19 cellular contexts compared by ENCODE assay signal in the genomic region with DNA sequence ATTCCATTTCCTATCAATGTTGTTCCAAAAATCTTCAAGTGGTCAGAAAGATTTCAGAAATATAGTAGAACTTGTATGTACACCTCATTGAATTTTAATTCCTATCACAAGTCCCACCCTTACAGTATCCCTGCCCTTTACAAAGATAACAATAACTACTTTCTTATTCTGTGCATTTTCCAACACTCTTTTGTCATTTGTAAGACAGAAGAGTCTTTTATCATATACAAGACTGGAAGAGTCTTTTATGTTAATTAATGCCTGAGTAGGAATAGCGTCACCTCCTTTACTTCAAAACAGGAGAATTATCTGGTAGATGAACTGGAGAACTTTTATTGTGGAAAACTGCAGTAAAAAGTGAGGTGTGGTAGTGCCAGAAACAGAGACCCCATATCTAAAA.
"Had no signal": no experiment of that assay in that cellular context is flagged by ENCODE, and none has a peak within 500 bp of the region (broad histone marks: within the 10 kb centered on the region; RNA-seq: fewer than 3 reads in every experiment).

No MANE protein-coding gene starts in this region.

- DNase-seq: activated B cell treated with CpG ODN at 0.5 μM for 24 hours; activated CD4-positive, alpha-beta T cell treated with anti-CD3 and anti-CD28 coated beads for 1 hour; activated CD4-positive, alpha-beta T cell treated with anti-CD3 and anti-CD28 coated beads, Interleukin-2, amount 10 ng/mL, durations not matched to agents 24 days and 14 days; activated CD4-positive, alpha-beta T cell treated with anti-CD3 and anti-CD28 coated beads, Interleukin-2, amount 50 U/mL, for 48 hours; activated CD8-positive, alpha-beta memory T cell treated with anti-CD3 and anti-CD28 coated beads, Interleukin-2, amount 10 ng/mL, durations not matched to agents 7 days and 5 days; activated effector memory CD4-positive, alpha-beta T cell treated with Interleukin-2 at 50 U/mL for 16 hours; activated naive CD4-positive, alpha-beta T cell; activated T-cell treated with anti-CD3 and anti-CD28 coated beads, Interleukin-2, amount 50 U/mL, for 24 hours; aorta; body of pancreas; central memory CD4-positive, alpha-beta T cell; NCI-H1092; NCI-H1694; NCI-H2029; NCI-H524; T-cell; T-helper 2 cell; T1000 had no signal

- H3K9ac ChIP-seq: KMS-11 had no signal

- H3K4me1 ChIP-seq: body of pancreas had no signal

- H3K4me2 ChIP-seq: KMS-11 had no signal

- H3K27me3 ChIP-seq: body of pancreas had no signal

- H3K4me3 ChIP-seq: body of pancreas had no signal

- H3K27ac ChIP-seq: body of pancreas, KMS-11 had no signal

- ATAC-seq: activated CD8-positive, alpha-beta memory T cell treated with anti-CD3 and anti-CD28 coated beads, Interleukin-2, amount 10 ng/mL, durations not matched to agents 7 days and 5 days; body of pancreas; T-cell had no signal

- H3K9me3 ChIP-seq: body of pancreas had no signal
